Comparison of ENCODE assay signal across 8 cellular contexts in genomic region chr17:77542551-77543490, GRCh38.
A peak's percentile ranks its signal among the peaks of the same experiment; 100 is the strongest.
DNase-seq lines count a peak whose midpoint lies in the region; ATAC-seq and TF ChIP-seq lines count a peak whose summit lies in the region.

No MANE protein-coding gene starts in this region.

- H3K36me3 Mint-ChIP-seq in T-cell: no peaks in the 10 kb centered on the region

- peaks cover 3 to 10% of the 10 kb centered on the region in 2 donors for H3K27me3 Mint-ChIP-seq in T-cell

- H3K36me3 ChIP-seq in ascending aorta: no peaks in the 10 kb centered on the region

- CTCF ChIA-PET in T-cell (lab: Charles Lee): interaction anchor here (0.5 to 1.8 kb wide), 7 partner anchors 421 to 869 kb away, joined by 3 to 5 read pairs (median 4); no protein-coding TSS in a partner anchor

- H3K9me3 Mint-ChIP-seq in T-cell: no peaks in the 10 kb centered on the region

- H3K4me1 ChIP-seq in ascending aorta (peaks cover 4 to 10% of the 10 kb centered on the region in 2 donors), right cardiac atrium (ENCODE audit: control insufficient read depth, insufficient read depth, low read length) (peaks cover 4% of the 10 kb centered on the region)

- H3K27me3 ChIP-seq in ascending aorta (no peaks in the 10 kb centered on the region), right cardiac atrium (ENCODE audit: control insufficient read depth, insufficient read depth) (no peaks in the 10 kb centered on the region)

- no peak overlapping the region for H3K27ac Mint-ChIP-seq in T-cell

- POLR2A ChIA-PET in T-cell (lab: Charles Lee): no interaction called here

- no peaks in the 10 kb centered on the region for H3K9me3 ChIP-seq in ascending aorta
- H3K9me3 ChIP-seq in right cardiac atrium (ENCODE audit: control insufficient read depth, low read length): no peaks in the 10 kb centered on the region

- DNase-seq in GM12865 (ENCODE audit: low read depth) (peak; percentile 72), NCI-H146 treated with DMSO at 0.1 percent for 48 hours (lab: John Stamatoyannopoulos, UW; ENCODE audit: unreplicated experiment) (peak; percentile 88), T-cell (peak; percentile 24 to 67 (median 52)), ascending aorta (ENCODE audit: low spot score in 2 of 2) (peak; percentile 22 to 91), right cardiac atrium (peak; percentile 82 to 90 (median 88)), sciatic nerve (ENCODE audit: low spot score) (peak; percentile 88)

- ATAC-seq in T-cell (replicated peaks in 1 of 4) (peak; percentile 82 to 88 (median 86)), right cardiac atrium (peak; percentile 92 to 93), sciatic nerve (peak; percentile 98), HG02678 (IDR thresholded peaks at IDR 0.05; ENCODE audit: unreplicated experiment) (no peak), GM21576 (IDR thresholded peaks at IDR 0.05; ENCODE audit: unreplicated experiment) (no peak)

- TF ChIP-seq CTCF in GM12865 (IDR thresholded peaks at IDR 0.05; ENCODE audit: insufficient read depth, low read depth, low read length, missing control alignments) (peak; percentile 78), ascending aorta (IDR thresholded peaks at IDR 0.05) (peak; percentile 87 to 93 (median 93))

- H3K4me3 Mint-ChIP-seq in T-cell: no peak overlapping the region

- H3K4me3 ChIP-seq in GM12865 (ENCODE audit: low read depth, low read length) (no peak overlapping the region), ascending aorta (no peak overlapping the region), right cardiac atrium (ENCODE audit: low read length) (no peak overlapping the region)

- H3K4me1 Mint-ChIP-seq in T-cell: peaks cover 0 to 10% (median 0%) of the 10 kb centered on the region in 3 donors

- H3K27ac ChIP-seq in ascending aorta (peak overlapping the region in 1 of 2 donors; percentile 48), right cardiac atrium (ENCODE audit: low read length) (peak overlapping the region; percentile 92)

- intact Hi-C loops in ascending aorta (cut with DNase I): loop anchor here (1.0 to 2.0 kb wide), 4 partner anchors 58 to 471 kb away; partner anchors contain the start of gene TNRC6C
- intact Hi-C loops in right cardiac atrium (cut with DNase I): loop anchor here (5.0 to 10.0 kb wide), 5 partner anchors 62 to 472 kb away; no protein-coding TSS in a partner anchor
- intact Hi-C loops in sciatic nerve (cut with DNase I): no loop called here

- 12% methylated on average over 13 of the region's 13 CpGs for WGBS in right cardiac atrium

Comparison
In these comparisons a context has a peak if more than half of its experiments do, and no peak if none do; other contexts are left out.
1. ATAC-seq: peak in T-cell (4 of 4), right cardiac atrium (2 of 2) and sciatic nerve (single experiment); none in HG02678 (single experiment) and GM21576 (single experiment).
2. Peak in every context shown above with its lines, with median percentiles within 50 percentile points of each other: DNase-seq.